In the genomic region with DNA sequence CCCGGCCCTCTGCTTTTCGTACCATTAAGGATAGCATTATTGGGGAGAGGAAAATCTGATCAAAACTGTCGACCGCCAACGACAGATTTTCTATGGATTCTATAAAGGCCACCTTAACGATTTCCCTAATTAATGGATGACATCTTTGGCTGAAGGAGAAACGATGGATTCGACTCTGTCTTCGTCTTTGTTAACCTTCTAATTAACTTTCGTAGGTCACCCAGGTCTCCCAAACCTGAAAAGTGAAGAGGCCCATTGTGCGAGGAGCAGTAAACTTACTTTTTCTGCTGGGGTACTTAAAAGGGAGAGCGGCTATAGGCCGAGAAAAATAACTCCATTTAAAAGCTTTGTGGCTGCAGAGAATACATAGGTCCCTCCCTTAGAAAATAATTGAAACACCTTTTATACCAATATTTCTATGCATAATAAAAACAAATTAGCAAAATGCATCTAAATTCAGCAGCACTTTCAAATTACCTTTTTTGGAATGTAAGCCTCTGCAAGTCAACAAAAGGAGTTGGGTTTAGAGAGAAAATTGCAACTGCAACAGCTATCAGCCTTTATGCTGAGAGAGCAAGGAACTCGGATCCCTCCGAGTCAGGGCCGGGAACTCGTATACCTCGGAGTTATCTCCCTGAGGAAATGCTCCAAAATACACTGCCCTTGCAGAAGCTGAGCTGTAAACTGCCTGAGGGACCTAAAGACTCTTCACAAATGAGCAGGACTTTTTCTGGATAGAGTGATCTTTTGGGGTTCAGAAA, we compare ENCODE assay signal across 10 cellular contexts. TPM values are rescaled to one million over a fixed set of nuclear protein-coding genes. Genes with fewer than 3 reads are reported as not detected.
DNase-seq lines count a peak whose midpoint lies in the region; ATAC-seq lines count a peak whose summit lies in the region.
"Had no signal": no experiment of that assay in that cellular context is flagged by ENCODE, and none has a peak within 500 bp of the region (broad histone marks: within the 10 kb centered on the region; RNA-seq: fewer than 3 reads in every experiment).

No MANE protein-coding gene starts in this region.

- no peaks in the 10 kb centered on the region for H3K9me3 Mint-ChIP-seq in stimulated activated naive CD8-positive, alpha-beta T cell treated with anti-CD3 and anti-CD28 coated beads, Interleukin-15, Interleukin-2, amounts not matched to agents 100 ng/mL and 50 ng/mL, for 24 hours
- no peaks in the 10 kb centered on the region for H3K9me3 Mint-ChIP-seq in natural killer cell treated with Interleukin-12 subunit alpha and Interleukin-12 subunit beta and Interleukin-15 and Interleukin-18, amount 100 ng/mL, for 72 hours
- H3K9me3 Mint-ChIP-seq: T-helper 1 cell treated with Interleukin-12 subunit alpha and Interleukin-12 subunit beta and Interleukin-4 antibody, amounts not matched to agents 30 μg/mL and 1 μg/mL, for 36 hours had no signal

- H3K27ac Mint-ChIP-seq in stimulated activated naive CD8-positive, alpha-beta T cell treated with anti-CD3 and anti-CD28 coated beads, Interleukin-15, Interleukin-2, amounts not matched to agents 100 ng/mL and 50 ng/mL, for 24 hours: no peak overlapping the region
- no peak overlapping the region for H3K27ac Mint-ChIP-seq in natural killer cell treated with Interleukin-12 subunit alpha and Interleukin-12 subunit beta and Interleukin-15 and Interleukin-18, amount 100 ng/mL, for 72 hours
- H3K27ac Mint-ChIP-seq: T-helper 1 cell treated with Interleukin-12 subunit alpha and Interleukin-12 subunit beta and Interleukin-4 antibody, amounts not matched to agents 30 μg/mL and 1 μg/mL, for 36 hours had no signal

- peak overlapping the region; percentile 54 for H3K4me3 Mint-ChIP-seq in stimulated activated naive CD8-positive, alpha-beta T cell treated with anti-CD3 and anti-CD28 coated beads, Interleukin-15, Interleukin-2, amounts not matched to agents 100 ng/mL and 50 ng/mL, for 24 hours
- peak overlapping the region; percentile 22 for H3K4me3 Mint-ChIP-seq in natural killer cell treated with Interleukin-12 subunit alpha and Interleukin-12 subunit beta and Interleukin-15 and Interleukin-18, amount 100 ng/mL, for 72 hours

- no peak for ATAC-seq in stimulated activated naive CD8-positive, alpha-beta T cell treated with anti-CD3 and anti-CD28 coated beads, Interleukin-15, Interleukin-2, amounts not matched to agents 100 U/mL and 50 U/mL, for 24 hours
- no peak for ATAC-seq in natural killer cell treated with Interleukin-12 subunit alpha and Interleukin-12 subunit beta and Interleukin-15 and Interleukin-18, amount 100 ng/mL, for 72 hours
- ATAC-seq in HG03460 (IDR thresholded peaks at IDR 0.05; ENCODE audit: unreplicated experiment) (no peak), HG02981 (IDR thresholded peaks at IDR 0.05; ENCODE audit: unreplicated experiment) (no peak), GM18909 (IDR thresholded peaks at IDR 0.05; ENCODE audit: poor library complexity, unreplicated experiment) (no peak)

- peak overlapping the region; percentile 63 for H3K27ac ChIP-seq in caudate nucleus (ENCODE audit: low read depth, low read length)

- H3K36me3 Mint-ChIP-seq in stimulated activated naive CD8-positive, alpha-beta T cell treated with anti-CD3 and anti-CD28 coated beads, Interleukin-15, Interleukin-2, amounts not matched to agents 100 ng/mL and 50 ng/mL, for 24 hours (ENCODE audit: low read depth): peaks cover 5% of the 10 kb centered on the region
- no peaks in the 10 kb centered on the region for H3K36me3 Mint-ChIP-seq in natural killer cell treated with Interleukin-12 subunit alpha and Interleukin-12 subunit beta and Interleukin-15 and Interleukin-18, amount 100 ng/mL, for 72 hours

- peaks cover 80% of the 10 kb centered on the region for H3K27me3 Mint-ChIP-seq in stimulated activated naive CD8-positive, alpha-beta T cell treated with anti-CD3 and anti-CD28 coated beads, Interleukin-15, Interleukin-2, amounts not matched to agents 100 ng/mL and 50 ng/mL, for 24 hours
- peaks cover 44 to 79% of the 10 kb centered on the region in 2 donors for H3K27me3 Mint-ChIP-seq in natural killer cell treated with Interleukin-12 subunit alpha and Interleukin-12 subunit beta and Interleukin-15 and Interleukin-18, amount 100 ng/mL, for 72 hours

- no peak for DNase-seq in stimulated activated naive CD8-positive, alpha-beta T cell treated with anti-CD3 and anti-CD28 coated beads, Interleukin-15, Interleukin-2, amounts not matched to agents 100 U/mL and 50 U/mL, for 24 hours
- DNase-seq in caudate nucleus (lab: John Stamatoyannopoulos, UW) (no peak), GM19238 (ENCODE audit: insufficient read length, low spot score) (no peak)
- no peak for DNase-seq in natural killer cell treated with Interleukin-12 subunit alpha and Interleukin-12 subunit beta and Interleukin-15 and Interleukin-18, amount 100 ng/mL, for 72 hours (ENCODE audit: low spot score)
- DNase-seq: Karpas-422 had no signal

- H3K4me1 Mint-ChIP-seq in stimulated activated naive CD8-positive, alpha-beta T cell treated with anti-CD3 and anti-CD28 coated beads, Interleukin-15, Interleukin-2, amounts not matched to agents 100 ng/mL and 50 ng/mL, for 24 hours (ENCODE audit: low read depth): peaks cover 13% of the 10 kb centered on the region
- peaks cover 7 to 8% of the 10 kb centered on the region in 2 donors for H3K4me1 Mint-ChIP-seq in natural killer cell treated with Interleukin-12 subunit alpha and Interleukin-12 subunit beta and Interleukin-15 and Interleukin-18, amount 100 ng/mL, for 72 hours (ENCODE audit: low read depth in 2 of 2)

RNA-seq across cellular contexts. Expression of a gene that starts 31.4 kb away (rescaled TPM):
- not detected for total RNA-seq in natural killer cell treated with Interleukin-12 subunit alpha and Interleukin-12 subunit beta and Interleukin-15 and Interleukin-18, amount 100 ng/mL, for 72 hours

RNA-seq across cellular contexts. Expression of a gene that starts 59.9 kb away (rescaled TPM):
- total RNA-seq in natural killer cell treated with Interleukin-12 subunit alpha and Interleukin-12 subunit beta and Interleukin-15 and Interleukin-18, amount 100 ng/mL, for 72 hours: 10 to 100 TPM; 37.7 to 55.6 TPM
